Comparison of ENCODE assay signal across 8 cellular contexts in genomic region chr13:32639502-32640105, GRCh38. TPM values are rescaled to one million over a fixed set of nuclear protein-coding genes. Genes with fewer than 3 reads are reported as not detected.
DNase-seq lines count a peak whose midpoint lies in the region; ATAC-seq, FAIRE-seq and TF ChIP-seq lines count a peak whose summit lies in the region.

No MANE protein-coding gene starts in this region.

- no peak overlapping the region for H3K9ac ChIP-seq in adipocyte (ENCODE audit: low read length)

- H3K27ac ChIP-seq in cardiac muscle cell, result no peak overlapping the region

- peak; percentile 87 for TF ChIP-seq CTCF in cardiac muscle cell (IDR thresholded peaks at IDR 0.05; ENCODE audit: low read depth, low read length)

- H3K9me3 ChIP-seq in adipocyte (ENCODE audit: control insufficient read depth, low read length) (no peaks in the 10 kb centered on the region), cardiac muscle cell (ENCODE audit: low read depth) (no peaks in the 10 kb centered on the region)

- peak; percentile 35 for FAIRE-seq in RCC 7860 (lab: Jason Lieb, UNC)

- peak; percentile 45 for DNase-seq in activated gamma-delta T cell treated with Interleukin-2 at 50 U/mL for 16 hours
- DNase-seq in activated gamma-delta T cell (lab: John Stamatoyannopoulos, UW), result no peak
- DNase-seq in RCC 7860 (ENCODE audit: low spot score), result peak; percentile 10
- DNase-seq in adipocyte (ENCODE audit: low read depth), result peak; percentile 84
- DNase-seq in cardiac muscle cell (ENCODE audit: low read depth in 1 of 2, low spot score in 1 of 2), result peak; percentile 59 to 82
- DNase-seq in putamen (ENCODE audit: low spot score), result peak; percentile 69
- no peak for DNase-seq in NCI-H1436 treated with DMSO at 0.1 percent for 48 hours (lab: John Stamatoyannopoulos, UW)

- no peaks in the 10 kb centered on the region for H3K4me1 ChIP-seq in adipocyte (ENCODE audit: control insufficient read depth, insufficient read depth, low read length)
- peaks cover 6% of the 10 kb centered on the region for H3K4me1 ChIP-seq in cardiac muscle cell (ENCODE audit: low read depth)

- H3K27me3 ChIP-seq in adipocyte (replicated peaks; ENCODE audit: control insufficient read depth, insufficient read depth, low read length), result no peaks in the 10 kb centered on the region
- H3K27me3 ChIP-seq in cardiac muscle cell, result no peaks in the 10 kb centered on the region

- H3K4me3 ChIP-seq in adipocyte (ENCODE audit: low read length) (no peak overlapping the region), cardiac muscle cell (no peak overlapping the region)

- peak; percentile 65 for ATAC-seq in HG03442 (IDR thresholded peaks at IDR 0.05; ENCODE audit: unreplicated experiment)

- H3K36me3 ChIP-seq in adipocyte (ENCODE audit: control insufficient read depth, insufficient read depth, low read length, severe bottlenecking) (no peaks in the 10 kb centered on the region), cardiac muscle cell (no peaks in the 10 kb centered on the region)

RNA-seq across cellular contexts. Expression of gene PDS5B, which starts 53.4 kb away (rescaled TPM):
- total RNA-seq in cardiac muscle cell, result 17.9 and 26.2 TPM in 2 replicates
- polyA plus RNA-seq in cardiac muscle cell, result 18.4 and 27.3 TPM in 2 replicates

Comparison
In these comparisons a context has a peak if more than half of its experiments do, and no peak if none do; other contexts are left out.
1. DNase-seq: peak in activated gamma-delta T cell treated with Interleukin-2 at 50 U/mL for 16 hours (single experiment), RCC 7860 (single experiment), adipocyte (single experiment), cardiac muscle cell (2 of 2) and putamen (single experiment); none in activated gamma-delta T cell (single experiment) and NCI-H1436 treated with DMSO at 0.1 percent for 48 hours (single experiment).